In the genomic region with DNA sequence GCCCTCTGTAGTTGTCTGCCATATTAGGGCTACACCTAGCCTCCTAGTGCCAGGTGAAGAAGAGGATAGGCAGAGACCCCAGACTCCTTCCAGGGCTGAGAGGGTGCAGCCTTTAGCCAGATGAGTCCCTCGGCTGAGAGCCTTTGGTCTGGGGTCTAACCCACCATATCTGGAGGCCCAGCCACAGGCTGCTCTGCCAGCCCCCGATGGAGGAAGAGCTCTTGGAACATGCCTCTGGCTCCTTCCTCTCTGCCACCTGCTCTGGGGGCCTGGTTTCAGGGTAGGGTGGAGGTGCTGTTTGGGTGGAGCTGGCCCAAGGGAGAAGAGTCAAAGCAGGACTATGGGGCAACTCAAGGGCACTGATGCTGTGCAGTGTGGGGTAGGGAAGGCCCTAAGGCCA, we compare ENCODE assay signal across 34 cellular contexts. TPM values are rescaled to one million over a fixed set of nuclear protein-coding genes. Genes with fewer than 3 reads are reported as not detected.
"Had no signal": no experiment of that assay in that cellular context is flagged by ENCODE, and none has a peak within 500 bp of the region (broad histone marks: within the 10 kb centered on the region; RNA-seq: fewer than 3 reads in every experiment).

No MANE protein-coding gene starts in this region.

- H3K4me1 Mint-ChIP-seq: activated CD4-positive, alpha-beta T cell treated with anti-CD3 and anti-CD28 coated beads, Interleukin-2, amount 10 ng/mL, durations not matched to agents 24 days and 14 days; activated naive CD4-positive, alpha-beta T cell treated with anti-CD3 and anti-CD28 coated beads, Interleukin-2, amount 50 U/mL, for 24 hours; activated naive CD8-positive, alpha-beta T cell treated with anti-CD3 and anti-CD28 coated beads, Interleukin-2, amount 10 ng/mL, durations not matched to agents 7 days and 5 days; central memory CD8-positive, alpha-beta T cell had no signal

- ATAC-seq: activated CD8-positive, alpha-beta T cell treated with anti-CD3 and anti-CD28 coated beads, Interleukin-2, amount 10 ng/mL, durations not matched to agents 7 days and 5 days; Right ventricle myocardium inferior had no signal

- H3K4me3 ChIP-seq: ascending aorta, cardiac muscle cell, PC-9 had no signal

- H2AFZ ChIP-seq: PC-9 had no signal

- H3K27me3 Mint-ChIP-seq: activated CD4-positive, alpha-beta T cell treated with anti-CD3 and anti-CD28 coated beads, Interleukin-2, amount 10 ng/mL, durations not matched to agents 24 days and 14 days; activated naive CD4-positive, alpha-beta T cell treated with anti-CD3 and anti-CD28 coated beads, Interleukin-2, amount 50 U/mL, for 24 hours; activated T-cell treated with anti-CD3 and anti-CD28 coated beads, Interleukin-2, amount 50 U/mL, for 24 hours had no signal

- H3K36me3 ChIP-seq: ascending aorta, cardiac muscle cell, WERI-Rb-1 had no signal

- H3K4me3 Mint-ChIP-seq: activated CD4-positive, alpha-beta T cell treated with anti-CD3 and anti-CD28 coated beads, Interleukin-2, amount 10 ng/mL, durations not matched to agents 24 days and 14 days; activated CD8-positive, alpha-beta T cell treated with anti-CD3 and anti-CD28 coated beads, Interleukin-2, amount 10 ng/mL, durations not matched to agents 7 days and 5 days; activated naive CD4-positive, alpha-beta T cell treated with anti-CD3 and anti-CD28 coated beads, Interleukin-2, amount 50 U/mL, for 24 hours; activated naive CD8-positive, alpha-beta T cell treated with anti-CD3 and anti-CD28 coated beads, Interleukin-2, amount 10 ng/mL, durations not matched to agents 7 days and 5 days; activated T-cell treated with anti-CD3 and anti-CD28 coated beads, Interleukin-2, amount 50 U/mL, for 24 hours; central memory CD8-positive, alpha-beta T cell had no signal

- H3K9me3 Mint-ChIP-seq: activated CD4-positive, alpha-beta T cell treated with anti-CD3 and anti-CD28 coated beads, Interleukin-2, amount 10 ng/mL, durations not matched to agents 24 days and 14 days; activated naive CD4-positive, alpha-beta T cell treated with anti-CD3 and anti-CD28 coated beads, Interleukin-2, amount 50 U/mL, for 24 hours; activated naive CD8-positive, alpha-beta T cell treated with anti-CD3 and anti-CD28 coated beads, Interleukin-2, amount 10 ng/mL, durations not matched to agents 7 days and 5 days; activated T-cell treated with anti-CD3 and anti-CD28 coated beads, Interleukin-2, amount 50 U/mL, for 24 hours; activated T-helper 2 cell treated with anti-CD3 and anti-CD28 coated beads, Interferon-gamma antibody, Interleukin-2, Interleukin-4, amounts not matched to agents 10 μg/mL and 5 μg/mL and 100 μg/mL, durations not matched to agents 14 hours and 24 hours and 36 hours; central memory CD8-positive, alpha-beta T cell had no signal

- H3K4me1 ChIP-seq: ascending aorta had no signal

- DNase-seq: activated CD4-positive, alpha-beta T cell treated with anti-CD3 and anti-CD28 coated beads, Interleukin-2, amount 10 ng/mL, durations not matched to agents 24 days and 14 days; activated CD4-positive, alpha-beta T cell treated with anti-CD3 and anti-CD28 coated beads, Interleukin-2, amount 50 U/mL, for 48 hours; activated CD8-positive, alpha-beta T cell treated with anti-CD3 and anti-CD28 coated beads, Interleukin-2, amount 10 ng/mL, durations not matched to agents 7 days and 5 days; activated gamma-delta T cell; activated naive CD4-positive, alpha-beta T cell treated with Interleukin-2 at 50 U/mL for 16 hours; activated naive CD8-positive, alpha-beta T cell treated with anti-CD3 and anti-CD28 coated beads, Interleukin-2, amount 10 ng/mL, durations not matched to agents 7 days and 5 days; activated T-cell treated with anti-CD3 and anti-CD28 coated beads, Interleukin-2, amount 50 U/mL, for 24 hours; amygdala; NCI-H1092 treated with DMSO at 0.1 percent for 48 hours; NCI-H1417; NCI-H146; NCI-H187; NCI-H2029 treated with DMSO at 0.1 percent for 48 hours; NCI-H2107; NCI-H2171; NCI-H510A; NCI-H526; NCI-H748 treated with DMSO at 0.1 percent for 48 hours; NK-92 treated with Interleukin-12 subunit alpha and Interleukin-12 subunit beta, amount 100 ng/mL, for 24 hours; PC-9; SIG-M5; T1000; WERI-Rb-1 had no signal

- H3K27ac Mint-ChIP-seq: activated CD4-positive, alpha-beta T cell treated with anti-CD3 and anti-CD28 coated beads, Interleukin-2, amount 10 ng/mL, durations not matched to agents 24 days and 14 days; activated CD8-positive, alpha-beta T cell treated with anti-CD3 and anti-CD28 coated beads, Interleukin-2, amount 10 ng/mL, durations not matched to agents 7 days and 5 days; activated naive CD4-positive, alpha-beta T cell treated with anti-CD3 and anti-CD28 coated beads, Interleukin-2, amount 50 U/mL, for 24 hours; activated naive CD8-positive, alpha-beta T cell treated with anti-CD3 and anti-CD28 coated beads, Interleukin-2, amount 10 ng/mL, durations not matched to agents 7 days and 5 days; activated T-cell treated with anti-CD3 and anti-CD28 coated beads, Interleukin-2, amount 50 U/mL, for 24 hours; activated T-helper 2 cell treated with anti-CD3 and anti-CD28 coated beads, Interferon-gamma antibody, Interleukin-2, Interleukin-4, amounts not matched to agents 10 μg/mL and 5 μg/mL and 100 μg/mL, durations not matched to agents 14 hours and 24 hours and 36 hours had no signal

- H3K36me3 Mint-ChIP-seq: activated naive CD4-positive, alpha-beta T cell treated with anti-CD3 and anti-CD28 coated beads, Interleukin-2, amount 50 U/mL, for 24 hours; activated naive CD8-positive, alpha-beta T cell treated with anti-CD3 and anti-CD28 coated beads, Interleukin-2, amount 10 ng/mL, durations not matched to agents 7 days and 5 days had no signal

- H3K4me2 ChIP-seq: PC-9 had no signal

- H3K27ac ChIP-seq: ascending aorta, cardiac muscle cell, PC-9, RWPE1, WERI-Rb-1 had no signal

- H3K9me3 ChIP-seq: ascending aorta had no signal

- H3K27me3 ChIP-seq: ascending aorta, cardiac muscle cell had no signal

RNA-seq across cellular contexts. Expression of a gene that starts 1.4 kb away (rescaled TPM):
- total RNA-seq: activated CD4-positive, alpha-beta T cell treated with anti-CD3 and anti-CD28 coated beads, Interleukin-2, amount 10 ng/mL, durations not matched to agents 24 days and 14 days; activated T-helper 2 cell treated with anti-CD3 and anti-CD28 coated beads, Interferon-gamma antibody, Interleukin-2, Interleukin-4, amounts not matched to agents 10 μg/mL and 5 μg/mL and 100 μg/mL, durations not matched to agents 14 hours and 24 hours and 36 hours; ascending aorta; cardiac muscle cell; M059J; PC-9; Right ventricle myocardium inferior; T-helper 1 cell treated with Interleukin-12 subunit alpha and Interleukin-12 subunit beta and Interleukin-4 antibody, amounts not matched to agents 30 ng/mL and 1 ng/mL, for 36 hours; T-helper 2 cell treated with Interferon-gamma antibody and Interleukin-4, amounts not matched to agents 100 ng/mL and 5 ng/mL, for 36 hours had no signal
- polyA plus RNA-seq: adipose tissue, cardiac muscle cell had no signal
